In genomic region chr13:39365879-39366278, GRCh38 we compare ENCODE assay signal across 23 cellular contexts.
DNase-seq lines count a peak whose midpoint lies in the region; TF ChIP-seq lines count a peak whose summit lies in the region.
"Had no signal": no experiment of that assay in that cellular context is flagged by ENCODE, and none has a peak within 500 bp of the region (broad histone marks: within the 10 kb centered on the region; RNA-seq: fewer than 3 reads in every experiment).

No MANE protein-coding gene starts in this region.

- CTCF ChIA-PET in OCI-LY7 (lab: Charles Lee; ENCODE audit: unreplicated experiment): no interaction called here

- no peaks in the 10 kb centered on the region for H3K9me2 ChIP-seq in OCI-LY7 (ENCODE audit: insufficient read depth, low read length)

- peaks cover 19% of the 10 kb centered on the region for H3K9me3 Mint-ChIP-seq in neural progenitor cell
- H3K9me3 Mint-ChIP-seq: CD8-positive, alpha-beta memory T cell had no signal

- peaks cover 10% of the 10 kb centered on the region for H3F3A ChIP-seq in neural progenitor cell (ENCODE audit: low read depth)

- H3K9me3 ChIP-seq in SK-N-MC (ENCODE audit: low read depth, low read length) (no peaks in the 10 kb centered on the region; the same call in 1 of the 2 replicates), neural progenitor cell (ENCODE audit: low read depth) (no peaks in the 10 kb centered on the region), OCI-LY7 (ENCODE audit: low read length) (no peaks in the 10 kb centered on the region)
- H3K9me3 ChIP-seq: BE2C, MG63 had no signal

- H3K27ac ChIP-seq in SK-N-MC: peak overlapping the region; percentile 21; the same call in 1 of the 2 replicates
- H3K27ac ChIP-seq in coronary artery: peak overlapping the region; percentile 41 to 49
- H3K27ac ChIP-seq in neural progenitor cell: no peak overlapping the region
- H3K27ac ChIP-seq in OCI-LY7 (ENCODE audit: low read depth, low read length, poor library complexity, severe bottlenecking): no peak overlapping the region

- POLR2A ChIA-PET in OCI-LY7 (lab: Charles Lee): interaction anchor here (0.6 kb wide), 1 partner anchor 144 kb away, joined by 7 read pairs; no protein-coding TSS in a partner anchor

- TF ChIP-seq CTCF in coronary artery (IDR thresholded peaks at IDR 0.05) (no peak), neural progenitor cell (IDR thresholded peaks at IDR 0.05) (no peak), OCI-LY7 (conservative IDR thresholded peaks at IDR 0.05; ENCODE audit: low read length) (no peak)

- H3K27ac Mint-ChIP-seq in neural progenitor cell: peak overlapping the region; percentile 60
- H3K27ac Mint-ChIP-seq: CD14-positive monocyte; CD8-positive, alpha-beta memory T cell had no signal

- intact Hi-C loops in OCI-LY7 (cut with micrococcal nuclease; ENCODE audit: unreplicated experiment): no loop called here

- H3K4me2 ChIP-seq in neural progenitor cell: no peak overlapping the region
- no peak overlapping the region for H3K4me2 ChIP-seq in OCI-LY7 (ENCODE audit: low read length)

- DNase-seq in SK-N-MC (ENCODE audit: low read depth, low spot score) (no peak), coronary artery (ENCODE audit: low spot score) (no peak), neural progenitor cell (ENCODE audit: low spot score) (no peak), OCI-LY7 (ENCODE audit: low spot score) (no peak), NCI-H1694 (lab: John Stamatoyannopoulos, UW) (no peak), HuH-7 (ENCODE audit: low spot score) (no peak)
- DNase-seq in stimulated activated CD4-positive, alpha-beta T cell treated with anti-CD3 and anti-CD28 coated beads, Interleukin-1b, Interleukin-23, amount 100 ng/mL, for 48 hours: no peak
- DNase-seq: ACHN; BE2C; CD8-positive, alpha-beta memory T cell; DMS 273 treated with DMSO at 0.1 percent for 48 hours; DMS79; EL; GDM1; IMR-90; KG1; MG63; NCI-H1105 treated with DMSO at 0.1 percent for 48 hours; NCI-H446 treated with DMSO at 0.1 percent for 48 hours; NK-92 treated with Interleukin-12 subunit alpha and Interleukin-12 subunit beta, amount 100 ng/mL, for 24 hours; RPMI8226 had no signal

- H3K9ac ChIP-seq in SK-N-MC (ENCODE audit: insufficient read length) (no peak overlapping the region), neural progenitor cell (no peak overlapping the region)

- H4K20me1 ChIP-seq in neural progenitor cell (ENCODE audit: low read depth) (no peaks in the 10 kb centered on the region), OCI-LY7 (ENCODE audit: insufficient read depth, low read length) (no peaks in the 10 kb centered on the region)

- H3K79me2 ChIP-seq in neural progenitor cell (ENCODE audit: low read depth): no peaks in the 10 kb centered on the region
- no peaks in the 10 kb centered on the region for H3K79me2 ChIP-seq in OCI-LY7 (ENCODE audit: insufficient read depth, low read depth, low read length)

- no peak overlapping the region for H3K4me3 Mint-ChIP-seq in neural progenitor cell
- H3K4me3 Mint-ChIP-seq: CD14-positive monocyte; CD8-positive, alpha-beta memory T cell had no signal

- H3K27me3 ChIP-seq in neural progenitor cell: no peaks in the 10 kb centered on the region
- H3K27me3 ChIP-seq: BE2C, MG63 had no signal

- H3K4me1 Mint-ChIP-seq in neural progenitor cell: peaks cover 47% of the 10 kb centered on the region
- H3K4me1 Mint-ChIP-seq: CD14-positive monocyte; CD8-positive, alpha-beta memory T cell had no signal

- H3K36me3 ChIP-seq in SK-N-MC (ENCODE audit: insufficient read depth, low read length): peaks cover 8% of the 10 kb centered on the region; the same call in 1 of the 2 replicates
- H3K36me3 ChIP-seq in neural progenitor cell: no peaks in the 10 kb centered on the region
- H3K36me3 ChIP-seq in OCI-LY7 (ENCODE audit: insufficient read depth, low read length): no peaks in the 10 kb centered on the region
- H3K36me3 ChIP-seq: BE2C, MG63 had no signal

- peaks cover 4% of the 10 kb centered on the region for H3K27me3 Mint-ChIP-seq in neural progenitor cell (ENCODE audit: insufficient read depth, low read depth)

- H3K36me3 Mint-ChIP-seq in neural progenitor cell: peaks cover 15% of the 10 kb centered on the region
- H3K36me3 Mint-ChIP-seq: CD14-positive monocyte; CD8-positive, alpha-beta memory T cell had no signal

- BruUV-seq in OCI-LY7 (replicated peaks; lab: Mats Ljungman, UMichigan): no TSS peak

- H3K4me1 ChIP-seq in neural progenitor cell: peaks cover 20% of the 10 kb centered on the region
- H3K4me1 ChIP-seq in OCI-LY7 (ENCODE audit: insufficient read depth, low read length, poor library complexity, severe bottlenecking): no peaks in the 10 kb centered on the region
- H3K4me1 ChIP-seq: BE2C had no signal

- H3K4me3 ChIP-seq in SK-N-MC (no peak overlapping the region), coronary artery (peak overlapping the region; percentile 21), neural progenitor cell (no peak overlapping the region), OCI-LY7 (ENCODE audit: low read depth, low read length, poor library complexity, severe bottlenecking) (no peak overlapping the region)
- H3K4me3 ChIP-seq: GM12878, MG63 had no signal

- peak overlapping the region; percentile 51 for H2AFZ ChIP-seq in neural progenitor cell (replicated peaks)
- no peak overlapping the region for H2AFZ ChIP-seq in OCI-LY7 (ENCODE audit: low read length)

Comparison
In these comparisons a context has a peak if more than half of its experiments do, and no peak if none do; other contexts are left out.
1. H3K27ac ChIP-seq: peak in SK-N-MC (single experiment) and coronary artery (2 of 2); none in neural progenitor cell (single experiment) and OCI-LY7 (single experiment).